8 cellular contexts compared by ENCODE assay signal in genomic region chr1:51517361-51518032, GRCh38. TPM values are rescaled to one million over a fixed set of nuclear protein-coding genes. Genes with fewer than 3 reads are reported as not detected.
A peak's percentile ranks its signal among the peaks of the same experiment; 100 is the strongest.
DNase-seq lines count a peak whose midpoint lies in the region; ATAC-seq and TF ChIP-seq lines count a peak whose summit lies in the region.

No MANE protein-coding gene starts in this region.

- H3K9me3 ChIP-seq in BE2C (no peaks in the 10 kb centered on the region), HUES64 (ENCODE audit: insufficient read depth, low read depth, low read length) (no peaks in the 10 kb centered on the region), suprapubic skin (no peaks in the 10 kb centered on the region)

- TF ChIP-seq CTCF in BE2C (IDR thresholded peaks at IDR 0.05; ENCODE audit: low read depth, low read length) (no peak), kidney epithelial cell (IDR thresholded peaks at IDR 0.05; ENCODE audit: insufficient read depth, low read length, poor library complexity, severe bottlenecking) (no peak), suprapubic skin (IDR thresholded peaks at IDR 0.05) (no peak)

- H3K27me3 ChIP-seq in BE2C (no peaks in the 10 kb centered on the region), HUES64 (ENCODE audit: insufficient read depth, low read length) (no peaks in the 10 kb centered on the region), kidney epithelial cell (ENCODE audit: control insufficient read depth, insufficient read depth, low read length) (no peaks in the 10 kb centered on the region), suprapubic skin (no peaks in the 10 kb centered on the region)

- H3K27ac ChIP-seq in HUES64 (ENCODE audit: low read depth, low read length) (no peak overlapping the region), suprapubic skin (peak overlapping the region; percentile 97)

- TF ChIP-seq EP300 in suprapubic skin (IDR thresholded peaks at IDR 0.05): no peak

- H3K4me3 ChIP-seq in BE2C (ENCODE audit: low read depth, low read length) (peak overlapping the region; percentile 85), HUES64 (ENCODE audit: low read length) (peak overlapping the region; percentile 81), kidney epithelial cell (ENCODE audit: low read depth, low read length) (peak overlapping the region; percentile 57), suprapubic skin (peak overlapping the region; percentile 95)

- H3K36me3 ChIP-seq in BE2C: no peaks in the 10 kb centered on the region
- H3K36me3 ChIP-seq in HUES64 (ENCODE audit: insufficient read depth, low read length): no peaks in the 10 kb centered on the region
- H3K36me3 ChIP-seq in kidney epithelial cell (ENCODE audit: control insufficient read depth, insufficient read depth, low read length): no peaks in the 10 kb centered on the region
- H3K36me3 ChIP-seq in suprapubic skin: no peaks in the 10 kb centered on the region

- no peak for ATAC-seq in GM21576 (IDR thresholded peaks at IDR 0.05; ENCODE audit: unreplicated experiment)
- ATAC-seq in HG02970 (IDR thresholded peaks at IDR 0.05; ENCODE audit: low FRiP score, unreplicated experiment): no peak

- TF ChIP-seq POLR2A in suprapubic skin (IDR thresholded peaks at IDR 0.05): no peak

- H3K4me1 ChIP-seq in BE2C: no peaks in the 10 kb centered on the region
- peaks cover 18% of the 10 kb centered on the region for H3K4me1 ChIP-seq in HUES64 (ENCODE audit: insufficient read depth, low read length)
- peaks cover 64% of the 10 kb centered on the region for H3K4me1 ChIP-seq in suprapubic skin

- WGBS in HUES64: 21% methylated on average over 7 of the region's 7 CpGs
- WGBS in suprapubic skin: 0% methylated on average over 7 of the region's 7 CpGs

- DNase-seq in BE2C: no peak
- peak; percentile 24 for DNase-seq in amniotic epithelial cell (ENCODE audit: low read depth)
- DNase-seq in kidney epithelial cell (ENCODE audit: low read depth): no peak
- DNase-seq in suprapubic skin (ENCODE audit: low spot score in 2 of 2): no peak
- DNase-seq in NCI-H2107 (lab: John Stamatoyannopoulos, UW): no peak

- H3K9ac ChIP-seq in HUES64 (ENCODE audit: low read depth, low read length): peak overlapping the region; percentile 11; the same call in 1 of the 2 replicates

RNA-seq across cellular contexts. Expression of gene EPS15, which starts 1.6 kb away (rescaled TPM):
- polyA plus RNA-seq in BE2C (2012; ENCODE audit: insufficient read depth, insufficient read length, low read depth): 10.8 TPM
- polyA plus RNA-seq in HUES64 (2013, experiment 1 of 2): 18.1 TPM
- 25.6 TPM for polyA plus RNA-seq in HUES64 (2013, experiment 2 of 2)
- 36.1 and 37.1 TPM in 2 replicates for total RNA-seq in kidney epithelial cell
- total RNA-seq in suprapubic skin: 100 to 1,000 TPM in 1 of 4 donors, 10 to 100 TPM in 3; 57.1 to 127 (median 81.5) TPM
